In the genomic region with DNA sequence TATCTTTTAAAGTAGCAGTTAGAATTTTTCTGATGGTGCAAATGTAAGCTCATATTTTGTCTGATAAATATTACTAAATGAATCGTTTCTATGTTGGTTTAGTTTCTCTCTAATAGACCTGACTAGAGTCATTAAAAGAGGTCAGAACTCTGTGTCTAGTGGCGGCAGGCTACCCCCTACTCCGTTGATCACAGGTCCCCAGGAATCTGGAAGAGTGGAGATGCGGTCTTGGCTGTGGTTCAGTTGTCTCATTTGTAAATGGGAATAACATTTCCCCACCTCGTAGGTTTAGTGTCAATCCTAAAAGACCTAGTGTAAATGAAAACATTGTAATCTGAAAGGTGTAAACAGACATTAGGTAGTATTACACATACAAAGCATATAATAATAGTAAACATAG, we compare ENCODE assay signal across 8 cellular contexts. TPM values are rescaled to one million over a fixed set of nuclear protein-coding genes. Genes with fewer than 3 reads are reported as not detected.
DNase-seq lines count a peak whose midpoint lies in the region; ATAC-seq and TF ChIP-seq lines count a peak whose summit lies in the region.
"Had no signal": no experiment of that assay in that cellular context is flagged by ENCODE, and none has a peak within 500 bp of the region (broad histone marks: within the 10 kb centered on the region; RNA-seq: fewer than 3 reads in every experiment).

No MANE protein-coding gene starts in this region.

- no peaks in the 10 kb centered on the region for H3K27me3 Mint-ChIP-seq in dendritic cell treated with granulocyte-macrophage colony-stimulating factor and Interleukin-4, amounts not matched to agents 40 ng/mL and 50 ng/mL, for 4 days
- H3K27me3 Mint-ChIP-seq in osteocyte (ENCODE audit: unreplicated experiment) = no peaks in the 10 kb centered on the region

- H3K79me2 ChIP-seq in DND-41 (ENCODE audit: insufficient read depth, low read length) = peaks cover 12% of the 10 kb centered on the region

- H3K4me3 ChIP-seq in DND-41 (ENCODE audit: low read depth in 1 of 2, low read length in 2 of 2) (peak overlapping the region in 1 of 2 experiments; percentile 60; a peak in 1 of 4 replicates), tibial artery (no peak overlapping the region)

- H3K4me2 ChIP-seq in DND-41 (ENCODE audit: insufficient read depth, low read length) = peak overlapping the region; percentile 62

- H3K4me1 Mint-ChIP-seq in dendritic cell treated with granulocyte-macrophage colony-stimulating factor and Interleukin-4, amounts not matched to agents 40 ng/mL and 50 ng/mL, for 4 days (ENCODE audit: low read depth) = peaks cover 4% of the 10 kb centered on the region
- peaks cover 15% of the 10 kb centered on the region for H3K4me1 Mint-ChIP-seq in osteocyte (ENCODE audit: unreplicated experiment)

- H3K27me3 ChIP-seq in DND-41 (ENCODE audit: insufficient read depth, low read length, poor library complexity) (no peaks in the 10 kb centered on the region), tibial artery (no peaks in the 10 kb centered on the region)
- H3K27me3 ChIP-seq: heart left ventricle had no signal

- peaks cover 28% of the 10 kb centered on the region for H3K4me1 ChIP-seq in DND-41 (ENCODE audit: insufficient read depth, low read length)
- peaks cover 0 to 14% (median 6%) of the 10 kb centered on the region in 4 donors for H3K4me1 ChIP-seq in tibial artery

- TF ChIP-seq CTCF in DND-41 (IDR thresholded peaks at IDR 0.05; ENCODE audit: borderline replicate concordance, extremely low read depth, low read length, poor library complexity, severe bottlenecking) (no peak), osteocyte (IDR thresholded peaks at IDR 0.05) (no peak), tibial artery (IDR thresholded peaks at IDR 0.05) (no peak)

- intact Hi-C loops in dendritic cell treated with granulocyte-macrophage colony-stimulating factor and Interleukin-4, amounts not matched to agents 40 ng/mL and 50 ng/mL, for 4 days (cut with micrococcal nuclease) = no loop called here
- intact Hi-C loops in tibial artery (cut with DNase I; ENCODE audit: low total_unique reads) = no loop called here

- H3K27ac ChIP-seq in DND-41 (ENCODE audit: low read length) (peak overlapping the region; percentile 45), tibial artery (no peak overlapping the region)

- no peaks in the 10 kb centered on the region for H3K9me3 Mint-ChIP-seq in dendritic cell treated with granulocyte-macrophage colony-stimulating factor and Interleukin-4, amounts not matched to agents 40 ng/mL and 50 ng/mL, for 4 days
- H3K9me3 Mint-ChIP-seq in osteocyte (ENCODE audit: unreplicated experiment) = no peaks in the 10 kb centered on the region

- peak overlapping the region; percentile 23 for H3K4me3 Mint-ChIP-seq in dendritic cell treated with granulocyte-macrophage colony-stimulating factor and Interleukin-4, amounts not matched to agents 40 ng/mL and 50 ng/mL, for 4 days
- H3K4me3 Mint-ChIP-seq in osteocyte (ENCODE audit: unreplicated experiment) = peak overlapping the region; percentile 94

- H3K36me3 Mint-ChIP-seq in dendritic cell treated with granulocyte-macrophage colony-stimulating factor and Interleukin-4, amounts not matched to agents 40 ng/mL and 50 ng/mL, for 4 days (ENCODE audit: low read depth) = peaks cover 14% of the 10 kb centered on the region
- no peaks in the 10 kb centered on the region for H3K36me3 Mint-ChIP-seq in osteocyte (ENCODE audit: unreplicated experiment)

- H3K9me3 ChIP-seq in DND-41 (ENCODE audit: insufficient read depth, low read length, severe bottlenecking) (no peaks in the 10 kb centered on the region), tibial artery (no peaks in the 10 kb centered on the region)
- H3K9me3 ChIP-seq: heart left ventricle had no signal

- H4K20me1 ChIP-seq in DND-41 (ENCODE audit: insufficient read depth, low read length) = no peaks in the 10 kb centered on the region

- ATAC-seq in DND-41 (ENCODE audit: insufficient read depth, low read depth) (no peak), HG03442 (IDR thresholded peaks at IDR 0.05; ENCODE audit: unreplicated experiment) (no peak)

- H3K36me3 ChIP-seq in DND-41 (ENCODE audit: insufficient read depth, low read length) = peaks cover 2% of the 10 kb centered on the region; the same call in 1 of the 2 replicates
- no peaks in the 10 kb centered on the region for H3K36me3 ChIP-seq in tibial artery

- peak overlapping the region; percentile 61; the same call in 1 of the 2 replicates for H2AFZ ChIP-seq in DND-41 (ENCODE audit: low read depth, low read length)

- peak overlapping the region; percentile 100 for H3K27ac Mint-ChIP-seq in dendritic cell treated with granulocyte-macrophage colony-stimulating factor and Interleukin-4, amounts not matched to agents 40 ng/mL and 50 ng/mL, for 4 days
- peak overlapping the region; percentile 100 for H3K27ac Mint-ChIP-seq in osteocyte (ENCODE audit: unreplicated experiment)

- DNase-seq in DND-41 = no peak
- peak; percentile 16 for DNase-seq in NCI-H69 (lab: John Stamatoyannopoulos, UW)
- no peak for DNase-seq in osteocyte (ENCODE audit: extremely low spot score, unreplicated experiment)
- no peak for DNase-seq in tibial artery
- no peak for DNase-seq in iPS-NIHi7 (ENCODE audit: extremely low spot score)
- DNase-seq: heart left ventricle had no signal

- H3K9ac ChIP-seq in DND-41 (ENCODE audit: low read depth, low read length) = peak overlapping the region; percentile 87

RNA-seq across cellular contexts. Expression of gene FOXJ2, which starts 4.7 kb away (rescaled TPM):
- 20.3 and 21.4 TPM in 2 replicates for total RNA-seq in osteocyte

RNA-seq across cellular contexts. Expression of gene C3AR1, which starts 38.3 kb away (rescaled TPM):
- total RNA-seq in osteocyte = not detected in 2 replicates

RNA-seq across cellular contexts. Expression of gene NECAP1, which starts 54.2 kb away (rescaled TPM):
- 28.0 and 29.3 TPM in 2 replicates for total RNA-seq in osteocyte
